ENCODE assay signal across 8 cellular contexts in genomic region chr22:42937164-42937854, GRCh38.
A peak's percentile ranks its signal among the peaks of the same experiment; 100 is the strongest.
DNase-seq lines count a peak whose midpoint lies in the region; ATAC-seq and TF ChIP-seq lines count a peak whose summit lies in the region.

No MANE protein-coding gene starts in this region.

- H3K27ac ChIP-seq in left lung (peak overlapping the region; percentile 72 to 77), suprapubic skin (peak overlapping the region; percentile 91), WERI-Rb-1 (no peak overlapping the region)

- TF ChIP-seq CTCF in astrocyte of the spinal cord (IDR thresholded peaks at IDR 0.05; ENCODE audit: low read depth, low read length) (no peak), left lung (IDR thresholded peaks at IDR 0.05) (no peak), suprapubic skin (IDR thresholded peaks at IDR 0.05) (no peak), WERI-Rb-1 (IDR thresholded peaks at IDR 0.05; ENCODE audit: low read depth, low read length) (no peak)

- H3K27me3 ChIP-seq in left lung (no peaks in the 10 kb centered on the region), suprapubic skin (no peaks in the 10 kb centered on the region), WERI-Rb-1 (ENCODE audit: insufficient read depth, low read depth, severe bottlenecking) (no peaks in the 10 kb centered on the region)

- WGBS in suprapubic skin = 48% methylated on average over 12 of the region's 12 CpGs

- intact Hi-C loops in Right ventricle myocardium inferior (cut with DNase I) = no loop called here
- intact Hi-C loops in Right ventricle myocardium superior (cut with DNase I) = no loop called here
- intact Hi-C loops in left lung (cut with DNase I) = no loop called here

- no peak for TF ChIP-seq EP300 in suprapubic skin (IDR thresholded peaks at IDR 0.05)

- H3K9me3 ChIP-seq in left lung = no peaks in the 10 kb centered on the region
- H3K9me3 ChIP-seq in suprapubic skin = no peaks in the 10 kb centered on the region
- no peaks in the 10 kb centered on the region for H3K9me3 ChIP-seq in WERI-Rb-1 (ENCODE audit: severe bottlenecking)

- no peaks in the 10 kb centered on the region for H3K36me3 ChIP-seq in left lung
- H3K36me3 ChIP-seq in suprapubic skin = no peaks in the 10 kb centered on the region
- H3K36me3 ChIP-seq in WERI-Rb-1 = no peaks in the 10 kb centered on the region

- no peak for DNase-seq in Right ventricle myocardium inferior (ENCODE audit: missing footprints)
- no peak for DNase-seq in Right ventricle myocardium superior
- DNase-seq in OCI-M1 (lab: John Stamatoyannopoulos, UW) = peak; percentile 81
- peak; percentile 84 for DNase-seq in astrocyte of the spinal cord (ENCODE audit: low read depth, low spot score)
- peak; percentile 84 to 85 for DNase-seq in left lung
- peak in 1 of 2 donors; percentile 82 for DNase-seq in suprapubic skin (ENCODE audit: low spot score in 2 of 2)
- no peak for DNase-seq in WERI-Rb-1

- H3K4me3 ChIP-seq in astrocyte of the spinal cord (ENCODE audit: low read depth, low read length) = no peak overlapping the region
- no peak overlapping the region for H3K4me3 ChIP-seq in left lung
- no peak overlapping the region for H3K4me3 ChIP-seq in suprapubic skin
- H3K4me3 ChIP-seq in WERI-Rb-1 (ENCODE audit: low read depth, low read length) = no peak overlapping the region

- TF ChIP-seq POLR2A in suprapubic skin (IDR thresholded peaks at IDR 0.05) = no peak

- peaks cover 62 to 92% of the 10 kb centered on the region in 2 donors for H3K4me1 ChIP-seq in left lung
- H3K4me1 ChIP-seq in suprapubic skin = peaks cover 90% of the 10 kb centered on the region

- ATAC-seq in Right ventricle myocardium inferior (peak; percentile 20), Right ventricle myocardium superior (ENCODE audit: poor library complexity) (no peak), left lung (peak; percentile 75), HG02970 (IDR thresholded peaks at IDR 0.05; ENCODE audit: low FRiP score, unreplicated experiment) (no peak)

- in situ Hi-C loops in astrocyte of the spinal cord (cut with HindIII; ENCODE audit: low sequenced_read_pairs) = no loop called here

Comparison
In these comparisons a context has a peak if more than half of its experiments do, and no peak if none do; other contexts are left out.
1. ATAC-seq: peak in Right ventricle myocardium inferior (single experiment) and left lung (single experiment); none in Right ventricle myocardium superior (single experiment) and HG02970 (single experiment).
2. DNase-seq: peak in OCI-M1 (single experiment), astrocyte of the spinal cord (single experiment) and left lung (2 of 2); none in Right ventricle myocardium inferior (single experiment), Right ventricle myocardium superior (single experiment) and WERI-Rb-1 (single experiment).